18 cellular contexts compared by ENCODE assay signal in the genomic region with DNA sequence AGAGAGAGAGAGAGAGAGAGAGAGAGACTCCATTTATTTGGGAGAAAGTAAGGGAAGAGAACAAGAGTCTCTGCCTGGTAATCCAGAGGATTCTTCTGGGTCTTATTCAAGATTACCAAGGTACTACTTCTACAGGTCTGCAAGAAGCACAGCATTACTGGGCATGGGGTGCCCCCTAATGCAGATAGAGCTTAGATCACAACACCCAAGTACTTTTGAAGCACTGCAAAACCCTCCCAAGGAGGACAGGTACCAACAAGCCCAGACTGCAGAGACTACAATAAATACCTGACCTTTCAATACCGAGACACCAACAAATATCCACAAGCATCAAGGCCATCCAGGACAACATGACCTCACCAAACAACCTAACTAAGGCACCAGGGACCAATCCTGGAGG.
DNase-seq lines count a peak whose midpoint lies in the region; ATAC-seq and TF ChIP-seq lines count a peak whose summit lies in the region.
"Had no signal": no experiment of that assay in that cellular context is flagged by ENCODE, and none has a peak within 500 bp of the region (broad histone marks: within the 10 kb centered on the region; RNA-seq: fewer than 3 reads in every experiment).

No MANE protein-coding gene starts in this region.

- H3K4me1 ChIP-seq in breast epithelium (no peaks in the 10 kb centered on the region), mammary epithelial cell (ENCODE audit: insufficient read depth, low read length) (no peaks in the 10 kb centered on the region), foreskin keratinocyte (no peaks in the 10 kb centered on the region)

- intact Hi-C loops in MCF 10A (cut with micrococcal nuclease), result no loop called here
- intact Hi-C loops in breast epithelium (cut with DNase I; ENCODE audit: low total_unique reads), result no loop called here
- intact Hi-C loops in mammary epithelial cell (cut with micrococcal nuclease), result loop anchor here (1.0 to 10.0 kb wide), 2 partner anchors 59 to 162 kb away; no protein-coding TSS in a partner anchor

- no peaks in the 10 kb centered on the region for H4K20me1 ChIP-seq in mammary epithelial cell (ENCODE audit: insufficient read depth, low read length)
- H4K20me1 ChIP-seq: BLaER1 had no signal

- no peaks in the 10 kb centered on the region for H3K4me1 Mint-ChIP-seq in MCF 10A (ENCODE audit: insufficient read depth, unreplicated experiment)
- H3K4me1 Mint-ChIP-seq: B cell; CD8-positive, alpha-beta memory T cell; GM23338; H9 had no signal

- DNase-seq in MCF 10A (ENCODE audit: unreplicated experiment) (peak; percentile 6), breast epithelium (ENCODE audit: low spot score in 2 of 2) (no peak), mammary epithelial cell (peak; percentile 48), foreskin keratinocyte (peak in 1 of 2 donors; percentile 67), NCI-H2081 (lab: John Stamatoyannopoulos, UW) (no peak)
- DNase-seq in activated CD4-positive, alpha-beta T cell treated with anti-CD3 and anti-CD28 coated beads for 1 hour, result no peak
- DNase-seq: CD4-positive, alpha-beta T cell; CD8-positive, alpha-beta memory T cell; DMS53; DMS79 treated with DMSO at 0.1 percent for 48 hours; GF-D8; H9 had no signal

- H3K27me3 Mint-ChIP-seq in MCF 10A (ENCODE audit: insufficient read depth, unreplicated experiment), result peaks cover 6% of the 10 kb centered on the region

- POLR2A ChIA-PET in MCF 10A (lab: Yijun Ruan, JAX), result no interaction called here

- dilution Hi-C loops in mammary epithelial cell (cut with HindIII; ENCODE audit: low sequenced_read_pairs), result no loop called here

- in situ Hi-C loops in mammary epithelial cell (cut with MboI; ENCODE audit: low sequenced_read_pairs in 2 of 2), result loop anchor here in 1 of 2 donors (25.0 kb wide), 1 partner anchor 176 kb away; a partner anchor contains a TSS

- no peak overlapping the region for H3K4me3 Mint-ChIP-seq in MCF 10A (ENCODE audit: unreplicated experiment)
- H3K4me3 Mint-ChIP-seq: B cell; CD14-positive monocyte; CD4-positive, alpha-beta T cell; CD8-positive, alpha-beta memory T cell; GM23338; H9 had no signal

- H3K36me3 Mint-ChIP-seq in MCF 10A (ENCODE audit: insufficient read depth, unreplicated experiment), result no peaks in the 10 kb centered on the region
- H3K36me3 Mint-ChIP-seq: CD14-positive monocyte had no signal

- H3K27ac Mint-ChIP-seq in MCF 10A (ENCODE audit: low read depth, unreplicated experiment), result no peak overlapping the region
- H3K27ac Mint-ChIP-seq: B cell; CD14-positive monocyte; CD4-positive, alpha-beta T cell; CD8-positive, alpha-beta memory T cell; GM23338; H9 had no signal

- H3K9me3 ChIP-seq in breast epithelium (peaks cover under 1 to 26% of the 10 kb centered on the region in 2 donors), mammary epithelial cell (replicated peaks; ENCODE audit: insufficient read depth, low read length) (no peaks in the 10 kb centered on the region)

- H3K9ac ChIP-seq in mammary epithelial cell (ENCODE audit: insufficient read depth, low read length), result no peak overlapping the region
- H3K9ac ChIP-seq: BLaER1 had no signal

- no peaks in the 10 kb centered on the region for H3K79me2 ChIP-seq in mammary epithelial cell (ENCODE audit: insufficient read depth, low read length)

- H3K4me3 ChIP-seq in breast epithelium (no peak overlapping the region), mammary epithelial cell (replicated peaks in 1 of 3; ENCODE audit: insufficient read depth in 1 of 3, low read depth in 2 of 3, low read length in 3 of 3) (no peak overlapping the region)
- H3K4me3 ChIP-seq: BLaER1, GM23338 had no signal

- CTCF ChIA-PET in MCF 10A (lab: Yijun Ruan, JAX) (interaction anchor here (0.6 kb wide), 1 partner anchor 330 kb away, joined by 3 read pairs; no protein-coding TSS in a partner anchor), mammary epithelial cell (lab: Charles Lee; ENCODE audit: low non-redundant PET) (interaction anchor here (0.7 kb wide), 1 partner anchor 161 kb away, joined by 6 read pairs; no protein-coding TSS in a partner anchor)

- BruUV-seq in MCF 10A (replicated peaks; lab: Mats Ljungman, UMichigan), result no TSS peak
- BruUV-seq in mammary epithelial cell (replicated peaks; lab: Mats Ljungman, UMichigan), result no TSS peak

- H3K27ac ChIP-seq in breast epithelium, result no peak overlapping the region
- H3K27ac ChIP-seq in mammary epithelial cell (ENCODE audit: insufficient read depth, low read depth, low read length), result no peak overlapping the region
- H3K27ac ChIP-seq in foreskin keratinocyte, result no peak overlapping the region
- H3K27ac ChIP-seq: 22Rv1, BLaER1 had no signal

- peaks cover 7% of the 10 kb centered on the region for H3K9me3 Mint-ChIP-seq in MCF 10A (ENCODE audit: unreplicated experiment)

- no peak for ATAC-seq in foreskin keratinocyte
- ATAC-seq: GM23338, HCT116 had no signal

- WGBS in mammary epithelial cell (ENCODE audit: low coverage, missing lambda C conversion rate), result 100% methylated on average over 1 of the region's 1 CpG

- no peak overlapping the region for H2AFZ ChIP-seq in mammary epithelial cell (ENCODE audit: low read depth, low read length)
- H2AFZ ChIP-seq: GM23338 had no signal

- TF ChIP-seq CTCF in MCF 10A (IDR thresholded peaks at IDR 0.05; ENCODE audit: unreplicated experiment), result no peak
- no peak for TF ChIP-seq CTCF in breast epithelium (IDR thresholded peaks at IDR 0.05)
- no peak for TF ChIP-seq CTCF in mammary epithelial cell (conservative IDR thresholded peaks at IDR 0.05 in 1 of 2, IDR thresholded peaks at IDR 0.05 in 1 of 2; ENCODE audit: extremely low read depth in 1 of 2, insufficient read depth in 1 of 2, low read depth in 1 of 2, low read length in 2 of 2)
- TF ChIP-seq CTCF in foreskin keratinocyte (conservative IDR thresholded peaks at IDR 0.05), result peak; percentile 49

- no peak for TF ChIP-seq POLR2A in breast epithelium (IDR thresholded peaks at IDR 0.05)

- H3K36me3 ChIP-seq in breast epithelium (no peaks in the 10 kb centered on the region), mammary epithelial cell (ENCODE audit: insufficient read depth, low read length) (no peaks in the 10 kb centered on the region)
- H3K36me3 ChIP-seq: BLaER1 had no signal

- H3K27me3 ChIP-seq in breast epithelium (no peaks in the 10 kb centered on the region), mammary epithelial cell (ENCODE audit: insufficient read depth, low read length) (no peaks in the 10 kb centered on the region), foreskin keratinocyte (no peaks in the 10 kb centered on the region)
- H3K27me3 ChIP-seq: BLaER1 had no signal

- H3K4me2 ChIP-seq in mammary epithelial cell (ENCODE audit: insufficient read depth, low read depth, low read length), result no peak overlapping the region
- H3K4me2 ChIP-seq: GM23338 had no signal

Comparison
In these comparisons a context has a peak if more than half of its experiments do, and no peak if none do; other contexts are left out.
1. DNase-seq: peak in MCF 10A (single experiment) and mammary epithelial cell (single experiment); none in breast epithelium (0 of 2), NCI-H2081 (0 of 2) and activated CD4-positive, alpha-beta T cell treated with anti-CD3 and anti-CD28 coated beads for 1 hour (single experiment).